In genomic region chr3:171469376-171469775, GRCh38 we compare ENCODE assay signal across 29 cellular contexts.
"Had no signal": no experiment of that assay in that cellular context is flagged by ENCODE, and none has a peak within 500 bp of the region (broad histone marks: within the 10 kb centered on the region; RNA-seq: fewer than 3 reads in every experiment).

No MANE protein-coding gene starts in this region.

- H3K4me1 ChIP-seq: stomach, suprapubic skin, thyroid gland, tibial nerve, transverse colon, upper lobe of left lung, upper lobe of right lung, uterus, vagina had no signal

- FAIRE-seq: urothelium cell line had no signal

- H3K4me1 Mint-ChIP-seq: stimulated activated effector memory CD8-positive, alpha-beta T cell treated with anti-CD3 and anti-CD28 coated beads, Interleukin-12 subunit alpha, Interleukin-12 subunit beta, amount 100 ng/mL, for 72 hours; stimulated activated memory B cell treated with anti-CD40 and anti-IgM and Interleukin-4, amounts not matched to agents 10 μg/mL and 1 μg/mL and 100 μg/mL, for 72 hours; stimulated activated naive B cell treated with anti-CD40 and anti-IgM and Interleukin-4, amounts not matched to agents 10 μg/mL and 1 μg/mL and 100 μg/mL, for 72 hours; stimulated activated naive CD8-positive, alpha-beta T cell treated with anti-CD3 and anti-CD28 coated beads, Interleukin-15, amount 100 ng/mL, for 72 hours had no signal

- DNase-seq: stimulated activated CD4-positive, alpha-beta T cell treated with anti-CD3 and anti-CD28 coated beads, Interleukin-2, amount 100 ng/mL, for 48 hours; stimulated activated CD4-positive, alpha-beta T cell treated with anti-CD3 and anti-CD28 coated beads, Interleukin-4, amount 100 ng/mL, for 1 hour; stimulated activated CD4-positive, alpha-beta T cell treated with anti-CD3 and anti-CD28 coated beads, Interleukin-4, amount 100 ng/mL, for 24 hours; stimulated activated CD4-positive, alpha-beta T cell treated with anti-CD3 and anti-CD28 coated beads, Interleukin-4, amount 100 ng/mL, for 4 hours; stimulated activated CD8-positive, alpha-beta memory T cell treated with anti-CD3 and anti-CD28 coated beads, Interleukin-4, amount 100 ng/mL, for 48 hours; stimulated activated naive B cell treated with anti-CD40 and anti-IgM and Interleukin-4, amounts not matched to agents 10 μg/mL and 1 μg/mL and 100 μg/mL, for 72 hours; stimulated activated naive CD4-positive, alpha-beta T cell; stimulated activated naive CD4-positive, alpha-beta T cell treated with Interleukin-2 at 50 U/mL for 16 hours; stimulated activated naive CD8-positive, alpha-beta T cell treated with anti-CD3 and anti-CD28 coated beads, Interleukin-15, amount 100 ng/mL, for 72 hours; stimulated activated naive CD8-positive, alpha-beta T cell treated with anti-CD3 and anti-CD28 coated beads, Interleukin-15, Interleukin-2, amounts not matched to agents 100 U/mL and 50 U/mL, for 24 hours; stomach; substantia nigra; testis; thyroid gland; tibial artery; transverse colon; trophoblast cell; upper lobe of left lung; upper lobe of right lung; uterus had no signal

- H3K27me3 ChIP-seq: stomach, testis, thyroid gland, tibial artery, tibial nerve, transverse colon, upper lobe of left lung, upper lobe of right lung, uterus, vagina had no signal

- H3K4me3 ChIP-seq: stomach, suprapubic skin, testis, thoracic aorta, thyroid gland, tibial artery, tibial nerve, transverse colon, upper lobe of left lung, upper lobe of right lung, uterus, vagina had no signal

- H3K27ac ChIP-seq: stomach, suprapubic skin, testis, thoracic aorta, thyroid gland, tibial artery, tibial nerve, transverse colon, upper lobe of left lung, upper lobe of right lung, uterus, vagina had no signal

- H3K36me3 Mint-ChIP-seq: stimulated activated effector memory CD8-positive, alpha-beta T cell treated with anti-CD3 and anti-CD28 coated beads, Interleukin-12 subunit alpha, Interleukin-12 subunit beta, amount 100 ng/mL, for 72 hours; stimulated activated memory B cell treated with anti-CD40 and anti-IgM and Interleukin-4, amounts not matched to agents 10 μg/mL and 1 μg/mL and 100 μg/mL, for 72 hours; stimulated activated naive B cell treated with anti-CD40 and anti-IgM and Interleukin-4, amounts not matched to agents 10 μg/mL and 1 μg/mL and 100 μg/mL, for 72 hours; type B pancreatic cell had no signal

- H3K9me3 Mint-ChIP-seq: stimulated activated effector memory CD8-positive, alpha-beta T cell treated with anti-CD3 and anti-CD28 coated beads, Interleukin-12 subunit alpha, Interleukin-12 subunit beta, amount 100 ng/mL, for 72 hours; stimulated activated memory B cell treated with anti-CD40 and anti-IgM and Interleukin-4, amounts not matched to agents 10 μg/mL and 1 μg/mL and 100 μg/mL, for 72 hours; stimulated activated naive B cell treated with anti-CD40 and anti-IgM and Interleukin-4, amounts not matched to agents 10 μg/mL and 1 μg/mL and 100 μg/mL, for 72 hours; stimulated activated naive CD8-positive, alpha-beta T cell treated with anti-CD3 and anti-CD28 coated beads, Interleukin-15, amount 100 ng/mL, for 72 hours; stimulated activated naive CD8-positive, alpha-beta T cell treated with anti-CD3 and anti-CD28 coated beads, Interleukin-15, Interleukin-2, amounts not matched to agents 100 ng/mL and 50 ng/mL, for 24 hours; type B pancreatic cell had no signal

- H3K27ac Mint-ChIP-seq: stimulated activated effector memory CD8-positive, alpha-beta T cell treated with anti-CD3 and anti-CD28 coated beads, Interleukin-12 subunit alpha, Interleukin-12 subunit beta, amount 100 ng/mL, for 72 hours; stimulated activated memory B cell treated with anti-CD40 and anti-IgM and Interleukin-4, amounts not matched to agents 10 μg/mL and 1 μg/mL and 100 μg/mL, for 72 hours; stimulated activated naive B cell treated with anti-CD40 and anti-IgM and Interleukin-4, amounts not matched to agents 10 μg/mL and 1 μg/mL and 100 μg/mL, for 72 hours; stimulated activated naive CD8-positive, alpha-beta T cell treated with anti-CD3 and anti-CD28 coated beads, Interleukin-15, amount 100 ng/mL, for 72 hours; stimulated activated naive CD8-positive, alpha-beta T cell treated with anti-CD3 and anti-CD28 coated beads, Interleukin-15, Interleukin-2, amounts not matched to agents 100 ng/mL and 50 ng/mL, for 24 hours; type B pancreatic cell had no signal

- H3K27me3 Mint-ChIP-seq: stimulated activated naive CD8-positive, alpha-beta T cell treated with anti-CD3 and anti-CD28 coated beads, Interleukin-15, amount 100 ng/mL, for 72 hours; stimulated activated naive CD8-positive, alpha-beta T cell treated with anti-CD3 and anti-CD28 coated beads, Interleukin-15, Interleukin-2, amounts not matched to agents 100 ng/mL and 50 ng/mL, for 24 hours had no signal

- H3K9me3 ChIP-seq: stomach, suprapubic skin, testis, thoracic aorta, thyroid gland, tibial artery, tibial nerve, transverse colon, upper lobe of left lung, upper lobe of right lung, uterus, vagina had no signal

- ATAC-seq: stimulated activated effector memory CD8-positive, alpha-beta T cell treated with anti-CD3 and anti-CD28 coated beads, Interleukin-12 subunit alpha, Interleukin-12 subunit beta, amount 100 ng/mL, for 72 hours; stimulated activated memory B cell treated with anti-CD40 and anti-IgM and Interleukin-4, amounts not matched to agents 10 μg/mL and 1 μg/mL and 100 μg/mL, for 72 hours; stimulated activated naive B cell treated with anti-CD40 and anti-IgM and Interleukin-4, amounts not matched to agents 10 μg/mL and 1 μg/mL and 100 μg/mL, for 72 hours; stimulated activated naive CD8-positive, alpha-beta T cell treated with anti-CD3 and anti-CD28 coated beads, Interleukin-15, amount 100 ng/mL, for 72 hours; stimulated activated naive CD8-positive, alpha-beta T cell treated with anti-CD3 and anti-CD28 coated beads, Interleukin-15, Interleukin-2, amounts not matched to agents 100 U/mL and 50 U/mL, for 24 hours; upper lobe of right lung had no signal

- H3K36me3 ChIP-seq: stomach, suprapubic skin, thoracic aorta, thyroid gland, tibial artery, tibial nerve, transverse colon, upper lobe of left lung, upper lobe of right lung, uterus, vagina had no signal

- H3K4me3 Mint-ChIP-seq: stimulated activated effector memory CD8-positive, alpha-beta T cell treated with anti-CD3 and anti-CD28 coated beads, Interleukin-12 subunit alpha, Interleukin-12 subunit beta, amount 100 ng/mL, for 72 hours; stimulated activated memory B cell treated with anti-CD40 and anti-IgM and Interleukin-4, amounts not matched to agents 10 μg/mL and 1 μg/mL and 100 μg/mL, for 72 hours; stimulated activated naive B cell treated with anti-CD40 and anti-IgM and Interleukin-4, amounts not matched to agents 10 μg/mL and 1 μg/mL and 100 μg/mL, for 72 hours; stimulated activated naive CD8-positive, alpha-beta T cell treated with anti-CD3 and anti-CD28 coated beads, Interleukin-15, amount 100 ng/mL, for 72 hours; stimulated activated naive CD8-positive, alpha-beta T cell treated with anti-CD3 and anti-CD28 coated beads, Interleukin-15, Interleukin-2, amounts not matched to agents 100 ng/mL and 50 ng/mL, for 24 hours; type B pancreatic cell had no signal
